In genomic region chr17:29514792-29515191, GRCh38 we compare ENCODE assay signal across 31 cellular contexts. TPM values are rescaled to one million over a fixed set of nuclear protein-coding genes. Genes with fewer than 3 reads are reported as not detected.
A peak's percentile ranks its signal among the peaks of the same experiment; 100 is the strongest.
DNase-seq lines count a peak whose midpoint lies in the region; ATAC-seq and TF ChIP-seq lines count a peak whose summit lies in the region.
"Had no signal": no experiment of that assay in that cellular context is flagged by ENCODE, and none has a peak within 500 bp of the region (broad histone marks: within the 10 kb centered on the region; RNA-seq: fewer than 3 reads in every experiment).

No MANE protein-coding gene starts in this region.

- no peaks in the 10 kb centered on the region for H3K9me2 ChIP-seq in Karpas-422 (replicated peaks; ENCODE audit: insufficient read depth, low read length)

- H3K4me1 ChIP-seq in HEK293 (ENCODE audit: control insufficient read depth, insufficient read depth, low read length): no peaks in the 10 kb centered on the region
- peaks cover 7% of the 10 kb centered on the region; the same call in 1 of the 2 replicates for H3K4me1 ChIP-seq in Karpas-422 (ENCODE audit: low read length)
- H3K4me1 ChIP-seq: Caco-2, left lung, suprapubic skin had no signal

- CTCF ChIA-PET in HEK293 (lab: Yijun Ruan, JAX): interaction anchor here (0.6 to 1.3 kb wide), 6 partner anchors 22 to 366 kb away, joined by 3 to 6 read pairs (median 4); no protein-coding TSS in a partner anchor

- peaks cover 78% of the 10 kb centered on the region in 2 experiments for H3K36me3 ChIP-seq in HEK293 (ENCODE audit: control insufficient read depth in 2 of 2, insufficient read depth in 1 of 2, low read length in 2 of 2)
- H3K36me3 ChIP-seq in Karpas-422 (ENCODE audit: insufficient read depth, low read length): peaks cover 20% of the 10 kb centered on the region

- H3K4me2 ChIP-seq in Karpas-422 (ENCODE audit: low read depth, low read length, poor library complexity, severe bottlenecking): no peak overlapping the region
- H3K4me2 ChIP-seq: KMS-11, PC-9 had no signal

- no peaks in the 10 kb centered on the region for H3K79me2 ChIP-seq in Karpas-422 (ENCODE audit: low read length)

- in situ Hi-C loops in astrocyte of the cerebellum (cut with HindIII; ENCODE audit: low sequenced_read_pairs): no loop called here

- no peaks in the 10 kb centered on the region for H4K20me1 ChIP-seq in Karpas-422 (ENCODE audit: insufficient read depth, low read depth, low read length)

- no peak overlapping the region for H3K4me3 ChIP-seq in AG10803 (ENCODE audit: low read length)
- no peak overlapping the region for H3K4me3 ChIP-seq in HEK293 (ENCODE audit: low read depth, low read length)
- H3K4me3 ChIP-seq in astrocyte of the cerebellum (ENCODE audit: low read depth, low read length): no peak overlapping the region
- no peak overlapping the region for H3K4me3 ChIP-seq in fibroblast of pulmonary artery (replicated peaks; ENCODE audit: low read depth, low read length)
- H3K4me3 ChIP-seq in Karpas-422 (ENCODE audit: low read length): no peak overlapping the region
- H3K4me3 ChIP-seq: left lung, PC-9, suprapubic skin had no signal

- H3K27me3 ChIP-seq in Karpas-422 (ENCODE audit: low read length): no peaks in the 10 kb centered on the region
- H3K27me3 ChIP-seq: left lung, suprapubic skin had no signal

- POLR2A ChIA-PET in HEK293 (lab: Yijun Ruan, JAX): interaction anchor here (0.7 kb wide), 1 partner anchor 35 kb away, joined by 5 read pairs; no protein-coding TSS in a partner anchor

- DNase-seq in AG10803 (ENCODE audit: low read depth) (peak; percentile 62), astrocyte of the cerebellum (ENCODE audit: low read depth) (peak; percentile 39), fibroblast of pulmonary artery (ENCODE audit: low read depth) (peak; percentile 26), NCI-H82 treated with DMSO at 0.1 percent for 48 hours (lab: John Stamatoyannopoulos, UW; ENCODE audit: unreplicated experiment) (no peak), Karpas-422 (no peak)
- DNase-seq: activated CD4-positive, alpha-beta T cell treated with anti-CD3 and anti-CD28 coated beads for 48 hours; activated effector memory CD4-positive, alpha-beta T cell treated with anti-CD3 and anti-CD28 coated beads, Interleukin-2, amount 50 U/mL, for 16 hours; activated naive CD8-positive, alpha-beta T cell treated with anti-CD3 and anti-CD28 coated beads, Interleukin-2, amount 10 ng/mL, durations not matched to agents 7 days and 5 days; activated T-cell treated with anti-CD3 and anti-CD28 coated beads, Interleukin-2, amount 50 U/mL, for 1 hour; C1 segment of cervical spinal cord; Caco-2; DMS79 treated with DMSO at 0.1 percent for 48 hours; effector CD8-positive, alpha-beta T cell; hippocampal formation; left lung; mesenchymal stem cell; NCI-H524 treated with DMSO at 0.1 percent for 48 hours; NK-92 treated with Interleukin-12 subunit alpha and Interleukin-12 subunit beta, amount 100 ng/mL, for 24 hours; PC-9; Right ventricle myocardium superior; stimulated activated CD4-positive, alpha-beta T cell treated with anti-CD3 and anti-CD28 coated beads, Interleukin-4, amount 100 ng/mL, for 24 hours; T1000; WERI-Rb-1 had no signal

- ATAC-seq in GM18907 (IDR thresholded peaks at IDR 0.05; ENCODE audit: unreplicated experiment): no peak
- no peak for ATAC-seq in HG03045 (IDR thresholded peaks at IDR 0.05; ENCODE audit: unreplicated experiment)
- ATAC-seq: left lung; sciatic nerve; stimulated activated effector memory CD8-positive, alpha-beta T cell treated with anti-CD3 and anti-CD28 coated beads, Interleukin-12 subunit alpha, Interleukin-12 subunit beta, amount 100 ng/mL, for 72 hours had no signal

- H3K27ac ChIP-seq in HEK293 (ENCODE audit: extremely low read depth, low read depth, low read length): no peak overlapping the region
- no peak overlapping the region for H3K27ac ChIP-seq in Karpas-422 (ENCODE audit: low read length)
- H3K27ac ChIP-seq: epithelial cell of prostate, KMS-11, left lung, PC-9, suprapubic skin, WERI-Rb-1 had no signal

- TF ChIP-seq CTCF in AG10803 (conservative IDR thresholded peaks at IDR 0.05; ENCODE audit: low read length): no peak
- TF ChIP-seq CTCF in HEK293 (tag by site-specific recombination; IDR thresholded peaks at IDR 0.05): no peak
- no peak for TF ChIP-seq CTCF in astrocyte of the cerebellum (IDR thresholded peaks at IDR 0.05; ENCODE audit: low read depth, low read length, missing control alignments)
- no peak for TF ChIP-seq CTCF in fibroblast of pulmonary artery (IDR thresholded peaks at IDR 0.05; ENCODE audit: low read length, missing control alignments)

- H3K9ac ChIP-seq in Karpas-422 (ENCODE audit: low read length): no peak overlapping the region
- H3K9ac ChIP-seq: KMS-11 had no signal

- H2AFZ ChIP-seq in Karpas-422 (ENCODE audit: low read length): no peak overlapping the region
- H2AFZ ChIP-seq: PC-9 had no signal

- H3K9me3 ChIP-seq in HEK293 (ENCODE audit: control insufficient read depth, insufficient read depth, low read depth, low read length) (no peaks in the 10 kb centered on the region), Karpas-422 (ENCODE audit: low read length) (no peaks in the 10 kb centered on the region)
- H3K9me3 ChIP-seq: Caco-2, left lung, suprapubic skin had no signal

TF ChIP-seq in HEK293, 187 proteins besides CTCF, POLR2A, EP300 and RAD21:
- TF ChIP-seq ZNF624 (tag by site-specific recombination; IDR thresholded peaks at IDR 0.05) (no peak), YY1 (tag by site-specific recombination; IDR thresholded peaks at IDR 0.05) (no peak), ZNF366 (tag by site-specific recombination; conservative IDR thresholded peaks at IDR 0.05) (no peak), ZNF548 (tag by site-specific recombination; IDR thresholded peaks at IDR 0.05) (no peak), ZNF174 (tag by site-specific recombination; IDR thresholded peaks at IDR 0.05) (no peak), ZNF362 (tag by site-specific recombination; IDR thresholded peaks at IDR 0.05) (peak; percentile 83), GLIS1 (tag by site-specific recombination; IDR thresholded peaks at IDR 0.05) (peak; percentile 58), HOXC10 (CRISPR knock-in tag; IDR thresholded peaks at IDR 0.05) (no peak), ZNF585B (tag by site-specific recombination; IDR thresholded peaks at IDR 0.05) (no peak)

RNA-seq across cellular contexts. Expression of gene ABHD15, which starts 52.0 kb away (rescaled TPM):
- total RNA-seq in Karpas-422 (2014; rRNA removed; shearing (Covaris generic); ENCODE audit: low replicate concordance): 9.0 and 17.4 TPM in 2 replicates

RNA-seq across cellular contexts. Expression of gene TP53I13, which starts 53.7 kb away (rescaled TPM):
- total RNA-seq in Karpas-422 (2014; rRNA removed; shearing (Covaris generic); ENCODE audit: low replicate concordance): 43.8 and 122 TPM in 2 replicates

Comparison
In these comparisons a context has a peak if more than half of its experiments do, and no peak if none do; other contexts are left out.
1. DNase-seq: peak in AG10803 (single experiment), astrocyte of the cerebellum (single experiment) and fibroblast of pulmonary artery (single experiment); none in NCI-H82 treated with DMSO at 0.1 percent for 48 hours (single experiment) and Karpas-422 (single experiment).